In genomic region chr7:108093903-108094302, GRCh38 we compare ENCODE assay signal across 13 cellular contexts. TPM values are rescaled to one million over a fixed set of nuclear protein-coding genes. Genes with fewer than 3 reads are reported as not detected.
DNase-seq lines count a peak whose midpoint lies in the region; ATAC-seq, FAIRE-seq and TF ChIP-seq lines count a peak whose summit lies in the region.
"Had no signal": no experiment of that assay in that cellular context is flagged by ENCODE, and none has a peak within 500 bp of the region (broad histone marks: within the 10 kb centered on the region; RNA-seq: fewer than 3 reads in every experiment).

No MANE protein-coding gene starts in this region.

- CTCF ChIA-PET in IMR-90 (lab: Yijun Ruan, JAX): interaction anchor here (0.6 to 1.0 kb wide), 2 partner anchors 52 to 112 kb away, joined by 3 read pairs; no protein-coding TSS in a partner anchor
- CTCF ChIA-PET in endothelial cell of umbilical vein (lab: Charles Lee): interaction anchor here (1.0 to 4.7 kb wide), 7 partner anchors 14 to 403 kb away, joined by 3 to 57 read pairs (median 10); partner anchors contain the start of gene LAMB1
- CTCF ChIA-PET in activated CD4-positive, alpha-beta T cell treated with anti-CD3 and anti-CD28 coated beads, Interleukin-2, amount 10 ng/mL, durations not matched to agents 7 days and 5 days (lab: Charles Lee): no interaction called here

- TF ChIP-seq POLR2A in IMR-90 (IDR thresholded peaks at IDR 0.05; ENCODE audit: low read depth, low read length): no peak
- no peak for TF ChIP-seq POLR2A in endothelial cell of umbilical vein (IDR thresholded peaks at IDR 0.05; ENCODE audit: low read depth, low read length)
- TF ChIP-seq POLR2A in upper lobe of left lung (IDR thresholded peaks at IDR 0.05): no peak

- H4K8ac ChIP-seq in IMR-90 (ENCODE audit: low read depth in 2 of 2, low read length in 2 of 2): peak overlapping the region; percentile 83 to 95

- dilution Hi-C loops in IMR-90 (cut with HindIII; ENCODE audit: low sequenced_read_pairs, unreplicated experiment): no loop called here
- dilution Hi-C loops in endothelial cell of umbilical vein (cut with MboI; ENCODE audit: extremely low pct_ligation_motif_present, low sequenced_read_pairs): no loop called here

- no peak for TF ChIP-seq RAD21 in IMR-90 (IDR thresholded peaks at IDR 0.05; ENCODE audit: low read length)

- H3K4me3 ChIP-seq in IMR-90 (ENCODE audit: insufficient read depth, low read depth, low read length) (no peak overlapping the region), endothelial cell of umbilical vein (replicated peaks in 1 of 3; ENCODE audit: insufficient read depth in 1 of 3, low read depth in 1 of 3, low read length in 3 of 3) (no peak overlapping the region), upper lobe of left lung (no peak overlapping the region)
- H3K4me3 ChIP-seq: GM12878 had no signal

- no peaks in the 10 kb centered on the region for H3K27me3 Mint-ChIP-seq in mesothelial cell of epicardium (ENCODE audit: low read depth)
- H3K27me3 Mint-ChIP-seq in activated CD4-positive, alpha-beta T cell treated with anti-CD3 and anti-CD28 coated beads, Interleukin-2, amount 10 ng/mL, durations not matched to agents 7 days and 5 days: peaks cover 16% of the 10 kb centered on the region

- BruUV-seq in IMR-90 (replicated peaks; lab: Mats Ljungman, UMichigan) (no TSS peak), endothelial cell of umbilical vein (replicated peaks; lab: Mats Ljungman, UMichigan) (no TSS peak)

- H3K4me1 ChIP-seq in IMR-90 (ENCODE audit: control insufficient read depth, insufficient read depth, low read length) (peaks cover 18% of the 10 kb centered on the region), endothelial cell of umbilical vein (ENCODE audit: control insufficient read depth, extremely low read depth, insufficient read depth, low read length) (peaks cover 29% of the 10 kb centered on the region), upper lobe of left lung (peaks cover 18 to 26% (median 21%) of the 10 kb centered on the region in 4 donors)

- no peak overlapping the region for H2AK9ac ChIP-seq in IMR-90 (replicated peaks; ENCODE audit: low read depth, low read length, poor library complexity)

- H3K9ac ChIP-seq in IMR-90 (ENCODE audit: low read depth, low read length): no peak overlapping the region
- no peak overlapping the region for H3K9ac ChIP-seq in endothelial cell of umbilical vein (replicated peaks; ENCODE audit: extremely low read depth, insufficient read depth, low read length)

- peak overlapping the region; percentile 90 for H2BK20ac ChIP-seq in IMR-90 (ENCODE audit: low read depth, low read length)

- H3K9me3 Mint-ChIP-seq in mesothelial cell of epicardium: no peaks in the 10 kb centered on the region
- no peaks in the 10 kb centered on the region for H3K9me3 Mint-ChIP-seq in activated CD4-positive, alpha-beta T cell treated with anti-CD3 and anti-CD28 coated beads, Interleukin-2, amount 10 ng/mL, durations not matched to agents 7 days and 5 days
- H3K9me3 Mint-ChIP-seq: activated naive CD8-positive, alpha-beta T cell treated with anti-CD3 and anti-CD28 coated beads, Interleukin-2, amount 10 ng/mL, durations not matched to agents 7 days and 5 days had no signal

- H2BK120ac ChIP-seq in IMR-90 (ENCODE audit: low read depth, low read length): peak overlapping the region; percentile 83

- H2AK5ac ChIP-seq in IMR-90 (ENCODE audit: low read depth, low read length): peak overlapping the region; percentile 41

- peak overlapping the region; percentile 83 for H2AFZ ChIP-seq in IMR-90 (replicated peaks; ENCODE audit: low read length, poor library complexity)
- peak overlapping the region; percentile 1 for H2AFZ ChIP-seq in endothelial cell of umbilical vein (ENCODE audit: low read depth, low read length)

- POLR2A ChIA-PET in IMR-90 (lab: Charles Lee; ENCODE audit: unreplicated experiment): interaction anchor here (0.6 kb wide), 1 partner anchor 162 kb away, joined by 3 read pairs; no protein-coding TSS in a partner anchor
- POLR2A ChIA-PET in endothelial cell of umbilical vein (lab: Charles Lee): no interaction called here
- POLR2A ChIA-PET in activated CD4-positive, alpha-beta T cell treated with anti-CD3 and anti-CD28 coated beads, Interleukin-2, amount 10 ng/mL, durations not matched to agents 7 days and 5 days (lab: Charles Lee): no interaction called here

- H4K20me1 ChIP-seq in IMR-90 (ENCODE audit: insufficient read depth, low read length) (no peaks in the 10 kb centered on the region), endothelial cell of umbilical vein (replicated peaks; ENCODE audit: control insufficient read depth, extremely low read depth, insufficient read depth, low read length) (no peaks in the 10 kb centered on the region)

- no peak overlapping the region for H3K4me3 Mint-ChIP-seq in mesothelial cell of epicardium
- no peak overlapping the region for H3K4me3 Mint-ChIP-seq in activated CD4-positive, alpha-beta T cell treated with anti-CD3 and anti-CD28 coated beads, Interleukin-2, amount 10 ng/mL, durations not matched to agents 7 days and 5 days
- H3K4me3 Mint-ChIP-seq: activated naive CD8-positive, alpha-beta T cell treated with anti-CD3 and anti-CD28 coated beads, Interleukin-2, amount 10 ng/mL, durations not matched to agents 7 days and 5 days had no signal

- H3K27ac Mint-ChIP-seq in mesothelial cell of epicardium: peak overlapping the region; percentile 95
- H3K27ac Mint-ChIP-seq in activated CD4-positive, alpha-beta T cell treated with anti-CD3 and anti-CD28 coated beads, Interleukin-2, amount 10 ng/mL, durations not matched to agents 7 days and 5 days: no peak overlapping the region
- H3K27ac Mint-ChIP-seq: activated naive CD8-positive, alpha-beta T cell treated with anti-CD3 and anti-CD28 coated beads, Interleukin-2, amount 10 ng/mL, durations not matched to agents 7 days and 5 days had no signal

- peaks cover 9% of the 10 kb centered on the region for H3K9me1 ChIP-seq in IMR-90 (ENCODE audit: insufficient read depth, low read length)
- H3K9me1 ChIP-seq in endothelial cell of umbilical vein (replicated peaks; ENCODE audit: control insufficient read depth, extremely low read depth, insufficient read depth, low read length): no peaks in the 10 kb centered on the region

- 0% methylated on average over 1 of the region's 3 CpGs; no CpG with 5 or more reads in 1 of the 2 experiments for WGBS in IMR-90 (ENCODE audit: extremely low coverage in 2 of 2, insufficient read length in 1 of 2), 2 experiments
- 58 to 68% methylated on average over 3 of the region's 3 CpGs for WGBS in upper lobe of left lung, 2 donors

- H3K36me3 Mint-ChIP-seq in mesothelial cell of epicardium: peaks cover 2% of the 10 kb centered on the region
- no peaks in the 10 kb centered on the region for H3K36me3 Mint-ChIP-seq in activated CD4-positive, alpha-beta T cell treated with anti-CD3 and anti-CD28 coated beads, Interleukin-2, amount 10 ng/mL, durations not matched to agents 7 days and 5 days (ENCODE audit: low read depth)
- H3K36me3 Mint-ChIP-seq: activated naive CD8-positive, alpha-beta T cell treated with anti-CD3 and anti-CD28 coated beads, Interleukin-2, amount 10 ng/mL, durations not matched to agents 7 days and 5 days had no signal

- H3K14ac ChIP-seq in IMR-90 (replicated peaks; ENCODE audit: low read depth, low read length): peak overlapping the region; percentile 74

- no peaks in the 10 kb centered on the region for H3K36me3 ChIP-seq in IMR-90 (ENCODE audit: control insufficient read depth, insufficient read depth, low read length)
- H3K36me3 ChIP-seq in endothelial cell of umbilical vein (ENCODE audit: control insufficient read depth in 2 of 2, extremely low read depth in 1 of 2, insufficient read depth in 2 of 2, low read length in 2 of 2): no peaks in the 10 kb centered on the region
- H3K36me3 ChIP-seq in upper lobe of left lung: no peaks in the 10 kb centered on the region

- FAIRE-seq in endothelial cell of umbilical vein (lab: Jason Lieb, UNC): no peak
- FAIRE-seq: GM12878, H54 had no signal

- H3K79me2 ChIP-seq in endothelial cell of umbilical vein (ENCODE audit: control insufficient read depth, insufficient read depth, low read length): no peaks in the 10 kb centered on the region

- H3K23ac ChIP-seq in IMR-90 (ENCODE audit: low read depth, low read length): peak overlapping the region; percentile 54; the same call in 1 of the 2 replicates

- DNase-seq in IMR-90 (peak; percentile 23), endothelial cell of umbilical vein (ENCODE audit: low read depth, low spot score) (peak; percentile 15), mesothelial cell of epicardium (ENCODE audit: low spot score in 2 of 2, unreplicated experiment in 2 of 2) (no peak), upper lobe of left lung (no peak), NCI-H524 treated with DMSO at 0.1 percent for 48 hours (lab: John Stamatoyannopoulos, UW) (no peak)
- no peak for DNase-seq in activated CD4-positive, alpha-beta T cell treated with anti-CD3 and anti-CD28 coated beads, Interleukin-2, amount 10 ng/mL, durations not matched to agents 7 days and 5 days
- DNase-seq: activated naive CD8-positive, alpha-beta T cell treated with anti-CD3 and anti-CD28 coated beads, Interleukin-2, amount 10 ng/mL, durations not matched to agents 7 days and 5 days; NCI-H1436 treated with DMSO at 0.1 percent for 48 hours; posterior cingulate gyrus; SIG-M5 had no signal

- TF ChIP-seq CTCF in IMR-90 (conservative IDR thresholded peaks at IDR 0.05; ENCODE audit: low read depth, low read length) (no peak), endothelial cell of umbilical vein (IDR thresholded peaks at IDR 0.05; ENCODE audit: extremely low read depth in 1 of 2, insufficient read depth in 1 of 2, low read depth in 1 of 2, low read length in 2 of 2) (no peak), mesothelial cell of epicardium (IDR thresholded peaks at IDR 0.05; ENCODE audit: unreplicated experiment) (no peak), upper lobe of left lung (IDR thresholded peaks at IDR 0.05) (no peak)

- H2BK15ac ChIP-seq in IMR-90 (ENCODE audit: low read depth, low read length): peak overlapping the region; percentile 89; the same call in 2 of the 3 replicates

- H3K56ac ChIP-seq in IMR-90 (ENCODE audit: extremely low read depth, insufficient read depth, low read length): peak overlapping the region; percentile 36; the same call in 1 of the 2 replicates

- no peak for ATAC-seq in IMR-90 (ENCODE audit: low read depth)
- ATAC-seq in upper lobe of left lung (ENCODE audit: low FRiP score in 2 of 2): no peak
- no peak for ATAC-seq in GM21515 (IDR thresholded peaks at IDR 0.05; ENCODE audit: unreplicated experiment)
- ATAC-seq: GM12878 had no signal

- peak overlapping the region; percentile 89 for H4K91ac ChIP-seq in IMR-90 (ENCODE audit: insufficient read depth, low read depth, low read length)

- H4K5ac ChIP-seq in IMR-90 (ENCODE audit: low read depth, low read length): peak overlapping the region; percentile 97

- no peak for TF ChIP-seq EP300 in upper lobe of left lung (IDR thresholded peaks at IDR 0.05)

- H3K27ac ChIP-seq in IMR-90 (ENCODE audit: insufficient read depth, low read length): peak overlapping the region; percentile 94
- H3K27ac ChIP-seq in endothelial cell of umbilical vein (ENCODE audit: insufficient read depth, low read depth, low read length): no peak overlapping the region
- peak overlapping the region; percentile 18 to 76 (median 53) for H3K27ac ChIP-seq in upper lobe of left lung

- H3K4me2 ChIP-seq in IMR-90 (ENCODE audit: low read depth, low read length) (peak overlapping the region; percentile 12; the same call in 1 of the 2 replicates), endothelial cell of umbilical vein (ENCODE audit: insufficient read depth, low read length) (peak overlapping the region; percentile 14)

- H2BK5ac ChIP-seq in IMR-90 (ENCODE audit: low read depth, low read length, poor library complexity, severe bottlenecking): peak overlapping the region; percentile 48

- H3K9me3 ChIP-seq in IMR-90 (ENCODE audit: control insufficient read depth, insufficient read depth, low read length) (no peaks in the 10 kb centered on the region), endothelial cell of umbilical vein (replicated peaks; ENCODE audit: control insufficient read depth, insufficient read depth, low read length) (no peaks in the 10 kb centered on the region), upper lobe of left lung (no peaks in the 10 kb centered on the region)

- intact Hi-C loops in IMR-90 (cut with micrococcal nuclease) (no loop called here), endothelial cell of umbilical vein (cut with micrococcal nuclease) (no loop called here)

- H3K18ac ChIP-seq in IMR-90 (ENCODE audit: low read depth, low read length): peak overlapping the region; percentile 97

- H3K4ac ChIP-seq in IMR-90 (ENCODE audit: low read depth, low read length): peak overlapping the region; percentile 76

- peaks cover 59% of the 10 kb centered on the region for H3K4me1 Mint-ChIP-seq in mesothelial cell of epicardium
- H3K4me1 Mint-ChIP-seq in activated CD4-positive, alpha-beta T cell treated with anti-CD3 and anti-CD28 coated beads, Interleukin-2, amount 10 ng/mL, durations not matched to agents 7 days and 5 days: no peaks in the 10 kb centered on the region
- H3K4me1 Mint-ChIP-seq: activated naive CD8-positive, alpha-beta T cell treated with anti-CD3 and anti-CD28 coated beads, Interleukin-2, amount 10 ng/mL, durations not matched to agents 7 days and 5 days had no signal

- in situ Hi-C loops in IMR-90 (cut with MboI; ENCODE audit: low sequenced_read_pairs): no loop called here

- no peaks in the 10 kb centered on the region for H3K79me1 ChIP-seq in IMR-90 (ENCODE audit: low read depth in 1 of 2, low read length in 2 of 2)

- H3K27me3 ChIP-seq in IMR-90 (ENCODE audit: control insufficient read depth, insufficient read depth, low read length): no peaks in the 10 kb centered on the region
- no peaks in the 10 kb centered on the region for H3K27me3 ChIP-seq in endothelial cell of umbilical vein (ENCODE audit: control insufficient read depth in 2 of 2, insufficient read depth in 2 of 2, low read length in 2 of 2)
- H3K27me3 ChIP-seq in upper lobe of left lung: no peaks in the 10 kb centered on the region

RNA-seq across cellular contexts. Expression of gene LAMB4, which starts 36.3 kb away (rescaled TPM):
- under 0.01 and 0.18 TPM in 2 replicates for total RNA-seq in IMR-90 (2012; rRNA removed)
- polyA plus RNA-seq in IMR-90 (2012; rRNA removed): 0.12 and 0.13 TPM in 2 replicates
- 0.05 and 0.09 TPM in 2 replicates for polyA plus RNA-seq in IMR-90 (2012; cell fraction: cytosol; rRNA removed)
- polyA plus RNA-seq in IMR-90 (2012; cell fraction: nucleus; rRNA removed; ENCODE audit: low replicate concordance): 0.05 and 0.10 TPM in 2 replicates
- total RNA-seq in endothelial cell of umbilical vein: 0.20 and 0.72 TPM in 2 replicates
- polyA plus RNA-seq in endothelial cell of umbilical vein: 0.15 and 0.43 TPM in 2 replicates
- 0.27 and 0.30 TPM in 2 replicates for polyA plus RNA-seq in endothelial cell of umbilical vein (2011; cell fraction: cytosol; rRNA removed)
- 0.62 and 0.87 TPM in 2 replicates for polyA plus RNA-seq in endothelial cell of umbilical vein (2011; cell fraction: nucleus; rRNA removed)
- polyA plus RNA-seq in endothelial cell of umbilical vein (2012): 0.15 and 0.21 TPM in 2 replicates
- 0.66 and 0.81 TPM in 2 replicates for polyA minus RNA-seq in endothelial cell of umbilical vein
- polyA minus RNA-seq in endothelial cell of umbilical vein (2011; cell fraction: cytosol; rRNA and poly(A)+ RNA removed): not detected
- 1.3 and 1.7 TPM in 2 replicates for polyA minus RNA-seq in endothelial cell of umbilical vein (2011; cell fraction: nucleus; rRNA and poly(A)+ RNA removed)
- 16.8 to 21.0 TPM (median 18.3 TPM) in 3 replicates for total RNA-seq in mesothelial cell of epicardium
- total RNA-seq in upper lobe of left lung: 10 to 100 TPM in 1 of 6 donors, under 1 TPM in 3, not detected in 2; 0.10 to 18.9 (median 0.47) TPM
- not detected for total RNA-seq in activated CD4-positive, alpha-beta T cell treated with anti-CD3 and anti-CD28 coated beads, Interleukin-2, amount 10 ng/mL, durations not matched to agents 7 days and 5 days
- total RNA-seq: activated naive CD8-positive, alpha-beta T cell treated with anti-CD3 and anti-CD28 coated beads, Interleukin-2, amount 10 ng/mL, durations not matched to agents 7 days and 5 days had no signal

Comparison
In these comparisons a context has a peak if more than half of its experiments do, and no peak if none do; other contexts are left out.
1. DNase-seq: peak in IMR-90 (single experiment) and endothelial cell of umbilical vein (single experiment); none in mesothelial cell of epicardium (0 of 2), upper lobe of left lung (0 of 2), activated CD4-positive, alpha-beta T cell treated with anti-CD3 and anti-CD28 coated beads, Interleukin-2, amount 10 ng/mL, durations not matched to agents 7 days and 5 days (single experiment) and NCI-H524 treated with DMSO at 0.1 percent for 48 hours (single experiment).